2 cellular contexts compared by ENCODE assay signal in the genomic region with DNA sequence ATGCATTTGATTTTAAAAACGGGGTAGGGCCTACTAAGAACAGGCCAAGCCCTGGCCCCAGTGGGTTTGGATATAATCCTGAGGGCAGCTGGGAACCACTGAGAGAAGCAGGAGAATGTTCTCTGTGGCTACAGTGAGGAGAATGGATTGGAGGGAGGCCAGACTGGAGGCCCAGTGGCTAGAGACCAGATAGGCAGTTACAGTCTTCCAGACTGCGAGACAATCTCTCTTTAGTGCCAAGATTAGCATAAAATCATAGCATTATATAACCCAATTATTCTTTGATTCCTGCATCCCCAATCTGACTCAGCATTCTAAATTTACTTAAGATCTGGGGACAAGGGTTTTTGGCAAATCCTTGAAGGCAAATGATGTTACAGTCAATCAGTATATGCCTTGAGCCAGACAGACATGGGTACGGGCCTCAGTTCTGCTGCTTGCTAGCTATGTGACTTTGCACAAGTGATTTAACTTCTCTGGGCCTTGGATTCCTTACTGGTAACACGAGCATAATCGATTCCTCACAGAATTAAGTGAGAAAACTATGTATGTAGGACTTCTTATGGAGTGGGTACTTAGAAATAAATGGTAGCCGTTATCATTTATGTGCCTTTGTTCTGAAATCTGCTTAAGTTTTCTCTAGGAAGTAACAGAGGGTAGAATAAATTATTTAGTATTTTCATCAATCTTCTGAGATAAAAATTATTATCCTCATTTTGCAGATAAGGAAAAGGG.
TF ChIP-seq lines count a peak whose summit lies in the region.

No MANE protein-coding gene starts in this region.

TF ChIP-seq in IMR-90, 13 proteins besides CTCF, POLR2A, EP300 and RAD21 (continued from another document):
- TF ChIP-seq USF2 (IDR thresholded peaks at IDR 0.05; ENCODE audit: low read depth, low read length) (no peak), MAFK (IDR thresholded peaks at IDR 0.05; ENCODE audit: low read depth, low read length) (no peak)

TF ChIP-seq in liver, 16 proteins besides CTCF, POLR2A, EP300 and RAD21 (continued from another document):
- TF ChIP-seq ZBTB33 (IDR thresholded peaks at IDR 0.05): no peak
- no peak for TF ChIP-seq NR2F2 (IDR thresholded peaks at IDR 0.05)
- no peak for TF ChIP-seq MAX (IDR thresholded peaks at IDR 0.05)
- no peak for TF ChIP-seq FOXA1 (IDR thresholded peaks at IDR 0.05)
- TF ChIP-seq ATF3 (IDR thresholded peaks at IDR 0.05): no peak
- no peak for TF ChIP-seq HNF4G (IDR thresholded peaks at IDR 0.05)
- TF ChIP-seq REST (IDR thresholded peaks at IDR 0.05): no peak
- no peak for TF ChIP-seq TAF1 (conservative IDR thresholded peaks at IDR 0.05)
- TF ChIP-seq GABPA (IDR thresholded peaks at IDR 0.05 in 1 of 2, conservative IDR thresholded peaks at IDR 0.05 in 1 of 2): no peak
